In genomic region chr20:9353180-9353915, GRCh38 we compare ENCODE assay signal across 19 cellular contexts.
DNase-seq lines count a peak whose midpoint lies in the region; ATAC-seq, FAIRE-seq and TF ChIP-seq lines count a peak whose summit lies in the region.
"Had no signal": no experiment of that assay in that cellular context is flagged by ENCODE, and none has a peak within 500 bp of the region (broad histone marks: within the 10 kb centered on the region; RNA-seq: fewer than 3 reads in every experiment).

No MANE protein-coding gene starts in this region.

- H3K36me3 ChIP-seq in bronchial epithelial cell (ENCODE audit: control insufficient read depth, insufficient read depth, low read length) (no peaks in the 10 kb centered on the region), thyroid gland (no peaks in the 10 kb centered on the region), adrenal gland (replicated peaks in 1 of 2) (no peaks in the 10 kb centered on the region), body of pancreas (replicated peaks in 1 of 2; ENCODE audit: insufficient read depth in 1 of 2, low read depth in 2 of 2) (no peaks in the 10 kb centered on the region)
- H3K36me3 ChIP-seq: uterus had no signal

- H3K27me3 ChIP-seq in bronchial epithelial cell (ENCODE audit: control insufficient read depth, insufficient read depth, low read length): no peaks in the 10 kb centered on the region
- no peaks in the 10 kb centered on the region for H3K27me3 ChIP-seq in thyroid gland
- H3K27me3 ChIP-seq in adrenal gland: no peaks in the 10 kb centered on the region
- H3K27me3 ChIP-seq in body of pancreas: no peaks in the 10 kb centered on the region
- H3K27me3 ChIP-seq: uterus had no signal

- H3K9me3 ChIP-seq in thyroid gland (no peaks in the 10 kb centered on the region), adrenal gland (replicated peaks in 1 of 3) (no peaks in the 10 kb centered on the region), body of pancreas (no peaks in the 10 kb centered on the region)
- H3K9me3 ChIP-seq: uterus had no signal

- peak; percentile 4 for TF ChIP-seq CTCF in bronchial epithelial cell (IDR thresholded peaks at IDR 0.05; ENCODE audit: insufficient read depth, low read length, severe bottlenecking)
- TF ChIP-seq CTCF in thyroid gland (IDR thresholded peaks at IDR 0.05): no peak
- no peak for TF ChIP-seq CTCF in adrenal gland (IDR thresholded peaks at IDR 0.05)
- no peak for TF ChIP-seq CTCF in body of pancreas (IDR thresholded peaks at IDR 0.05)

- no peak for FAIRE-seq in bronchial epithelial cell (lab: Jason Lieb, UNC)
- FAIRE-seq: TTC549 had no signal

- H3K27ac ChIP-seq in thyroid gland (no peak overlapping the region), adrenal gland (no peak overlapping the region), body of pancreas (no peak overlapping the region)
- H3K27ac ChIP-seq: uterus had no signal

- 80% methylated on average over 2 of the region's 2 CpGs for WGBS in thyroid gland, 2 donors
- WGBS in adrenal gland, 4 donors: 79 to 89% (median 81%) methylated on average over 2 of the region's 2 CpGs
- 42 to 51% methylated on average over 2 of the region's 2 CpGs for WGBS in body of pancreas, 2 donors

- H3K4me1 ChIP-seq in thyroid gland (peaks cover 6 to 12% of the 10 kb centered on the region in 2 donors), adrenal gland (replicated peaks in 1 of 2) (no peaks in the 10 kb centered on the region), body of pancreas (no peaks in the 10 kb centered on the region)
- H3K4me1 ChIP-seq: uterus had no signal

- ATAC-seq in Right ventricle myocardium inferior (peak; percentile 13), left ventricle myocardium superior (peak; percentile 79), body of pancreas (no peak)
- ATAC-seq: activated T-cell treated with anti-CD3 and anti-CD28 coated beads, Interleukin-2, amount 50 U/mL, for 72 hours; naive thymus-derived CD4-positive, alpha-beta T cell had no signal

- no peak for DNase-seq in Right ventricle myocardium inferior (ENCODE audit: missing footprints)
- no peak for DNase-seq in cardiac septum (ENCODE audit: low spot score)
- no peak for DNase-seq in bronchial epithelial cell (ENCODE audit: low read depth)
- DNase-seq in left ventricle myocardium superior: no peak
- peak; percentile 21 to 31 for DNase-seq in thyroid gland
- no peak for DNase-seq in adrenal gland
- DNase-seq in body of pancreas: no peak
- no peak for DNase-seq in NCI-H1048 (lab: John Stamatoyannopoulos, UW)
- DNase-seq: activated CD4-positive, alpha-beta memory T cell treated with anti-CD3 and anti-CD28 coated beads, Interleukin-2, amount 10 ng/mL, durations not matched to agents 7 days and 5 days; activated naive CD8-positive, alpha-beta T cell treated with anti-CD3 and anti-CD28 coated beads for 36 hours; activated T-cell treated with anti-CD3 and anti-CD28 coated beads, Interleukin-2, amount 50 U/mL, for 72 hours; CD4-positive, alpha-beta memory T cell; foreskin melanocyte; GOT3; naive thymus-derived CD4-positive, alpha-beta T cell; NCI-H2081 treated with DMSO at 0.1 percent for 48 hours; stimulated activated naive CD4-positive, alpha-beta T cell treated with Interleukin-2 at 50 U/mL for 16 hours; uterus had no signal

- H3K4me3 ChIP-seq in bronchial epithelial cell (ENCODE audit: low read depth, low read length) (no peak overlapping the region), thyroid gland (replicated peaks in 1 of 3) (no peak overlapping the region), adrenal gland (no peak overlapping the region), body of pancreas (no peak overlapping the region)
- H3K4me3 ChIP-seq: uterus had no signal

- intact Hi-C loops in Right ventricle myocardium inferior (cut with DNase I): loop anchor here (5.0 kb wide), 3 partner anchors 96 to 281 kb away; no protein-coding TSS in a partner anchor
- intact Hi-C loops in cardiac septum (cut with DNase I): loop anchor here (10.0 kb wide), 1 partner anchor 289 kb away; the partner anchor contains the start of gene PLCB4
- intact Hi-C loops in left ventricle myocardium superior (cut with micrococcal nuclease): loop anchor here (10.0 kb wide), 2 partner anchors 279 to 499 kb away; no protein-coding TSS in a partner anchor
- intact Hi-C loops in thyroid gland (cut with DNase I): no loop called here
- intact Hi-C loops in adrenal gland (cut with DNase I): no loop called here
- intact Hi-C loops in body of pancreas (cut with DNase I): no loop called here

- TF ChIP-seq POLR2A in thyroid gland (IDR thresholded peaks at IDR 0.05) (no peak), adrenal gland (IDR thresholded peaks at IDR 0.05) (no peak), body of pancreas (IDR thresholded peaks at IDR 0.05) (no peak)

Comparison
In these comparisons a context has a peak if more than half of its experiments do, and no peak if none do; other contexts are left out.
1. DNase-seq: peak in thyroid gland (2 of 2); none in Right ventricle myocardium inferior (single experiment), cardiac septum (single experiment), bronchial epithelial cell (single experiment), left ventricle myocardium superior (single experiment), adrenal gland (0 of 7), body of pancreas (0 of 4) and NCI-H1048 (single experiment).
2. intact Hi-C loops: an anchor here in Right ventricle myocardium inferior (5.0 kb wide), cardiac septum (10.0 kb wide) and left ventricle myocardium superior (10.0 kb wide); none called in thyroid gland, adrenal gland and body of pancreas.